ENCODE assay signal across 17 cellular contexts in the genomic region with DNA sequence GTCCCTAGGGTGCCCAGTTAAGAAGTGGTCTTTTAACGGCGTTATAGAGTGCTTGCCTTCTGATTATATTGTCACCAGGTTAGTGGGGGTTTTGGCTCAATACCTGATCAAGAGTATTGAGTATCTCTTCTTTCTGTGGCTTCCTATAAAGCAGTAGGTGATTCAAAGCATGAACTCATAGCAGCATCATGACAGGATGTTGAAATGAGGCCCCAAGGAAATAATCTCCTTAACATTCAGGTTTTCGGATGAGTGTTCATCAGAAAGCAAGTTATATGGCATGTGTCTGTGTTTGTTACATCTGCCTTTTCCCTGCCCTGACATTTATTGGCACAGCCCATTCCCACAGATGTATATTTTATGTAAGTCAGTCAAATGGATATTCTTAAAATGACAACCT.
A peak's percentile ranks its signal among the peaks of the same experiment; 100 is the strongest.
DNase-seq lines count a peak whose midpoint lies in the region; ATAC-seq, FAIRE-seq and TF ChIP-seq lines count a peak whose summit lies in the region.
"Had no signal": no experiment of that assay in that cellular context is flagged by ENCODE, and none has a peak within 500 bp of the region (broad histone marks: within the 10 kb centered on the region; RNA-seq: fewer than 3 reads in every experiment).

No MANE protein-coding gene starts in this region.

- no peaks in the 10 kb centered on the region for H3K27me3 Mint-ChIP-seq in MCF 10A (ENCODE audit: insufficient read depth, unreplicated experiment)
- H3K27me3 Mint-ChIP-seq in progenitor cell of endocrine pancreas, result no peaks in the 10 kb centered on the region

- no peak overlapping the region for H3K4me3 ChIP-seq in mammary epithelial cell (replicated peaks in 1 of 3; ENCODE audit: insufficient read depth in 1 of 3, low read depth in 2 of 3, low read length in 3 of 3)
- H3K4me3 ChIP-seq in bronchial epithelial cell (ENCODE audit: low read depth, low read length), result no peak overlapping the region
- H3K4me3 ChIP-seq: A549 had no signal

- no peaks in the 10 kb centered on the region for H3K27me3 ChIP-seq in mammary epithelial cell (ENCODE audit: insufficient read depth, low read length)
- H3K27me3 ChIP-seq in bronchial epithelial cell (ENCODE audit: control insufficient read depth, insufficient read depth, low read length), result no peaks in the 10 kb centered on the region

- H3K36me3 Mint-ChIP-seq in MCF 10A (ENCODE audit: insufficient read depth, unreplicated experiment) (no peaks in the 10 kb centered on the region), progenitor cell of endocrine pancreas (ENCODE audit: insufficient read depth) (peaks cover 5% of the 10 kb centered on the region)
- H3K36me3 Mint-ChIP-seq in stimulated activated effector memory CD8-positive, alpha-beta T cell treated with anti-CD3 and anti-CD28 coated beads, Interleukin-12 subunit alpha, Interleukin-12 subunit beta, amount 100 ng/mL, for 72 hours, result no peaks in the 10 kb centered on the region

- H3K4me1 Mint-ChIP-seq in MCF 10A (ENCODE audit: insufficient read depth, unreplicated experiment) (no peaks in the 10 kb centered on the region), progenitor cell of endocrine pancreas (ENCODE audit: low read depth) (peaks cover 2% of the 10 kb centered on the region)
- H3K4me1 Mint-ChIP-seq in stimulated activated effector memory CD8-positive, alpha-beta T cell treated with anti-CD3 and anti-CD28 coated beads, Interleukin-12 subunit alpha, Interleukin-12 subunit beta, amount 100 ng/mL, for 72 hours, result no peaks in the 10 kb centered on the region
- H3K4me1 Mint-ChIP-seq: CD14-positive monocyte had no signal

- peaks cover 3% of the 10 kb centered on the region for H3K79me2 ChIP-seq in mammary epithelial cell (ENCODE audit: insufficient read depth, low read length)

- peak; percentile 80 for ATAC-seq in stimulated activated effector memory CD8-positive, alpha-beta T cell treated with anti-CD3 and anti-CD28 coated beads, Interleukin-12 subunit alpha, Interleukin-12 subunit beta, amount 100 ng/mL, for 72 hours
- ATAC-seq: A549 had no signal

- no peak overlapping the region for H2AFZ ChIP-seq in mammary epithelial cell (ENCODE audit: low read depth, low read length)

- FAIRE-seq in bronchial epithelial cell (lab: Jason Lieb, UNC), result no peak
- FAIRE-seq: A549 had no signal

- BruUV-seq in mammary epithelial cell (replicated peaks; lab: Mats Ljungman, UMichigan), result no TSS peak
- no TSS peak for BruUV-seq in MCF 10A (replicated peaks; lab: Mats Ljungman, UMichigan)

- in situ Hi-C loops in mammary epithelial cell (cut with MboI; ENCODE audit: low sequenced_read_pairs in 2 of 2), result no loop called here

- intact Hi-C loops in mammary epithelial cell (cut with micrococcal nuclease) (no loop called here), MCF 10A (cut with micrococcal nuclease) (no loop called here)

- no peaks in the 10 kb centered on the region for H3K4me1 ChIP-seq in mammary epithelial cell (ENCODE audit: insufficient read depth, low read length)
- H3K4me1 ChIP-seq: A549, Caco-2 had no signal

- dilution Hi-C loops in mammary epithelial cell (cut with HindIII; ENCODE audit: low sequenced_read_pairs), result no loop called here

- no peaks in the 10 kb centered on the region for H3K9me3 Mint-ChIP-seq in MCF 10A (ENCODE audit: unreplicated experiment)
- H3K9me3 Mint-ChIP-seq in stimulated activated effector memory CD8-positive, alpha-beta T cell treated with anti-CD3 and anti-CD28 coated beads, Interleukin-12 subunit alpha, Interleukin-12 subunit beta, amount 100 ng/mL, for 72 hours, result no peaks in the 10 kb centered on the region
- H3K9me3 Mint-ChIP-seq in progenitor cell of endocrine pancreas (ENCODE audit: low read depth), result peaks cover 12% of the 10 kb centered on the region
- H3K9me3 Mint-ChIP-seq: CD8-positive, alpha-beta memory T cell; HFFc6 had no signal

- CTCF ChIA-PET in mammary epithelial cell (lab: Charles Lee; ENCODE audit: low non-redundant PET), result no interaction called here
- CTCF ChIA-PET in MCF 10A (lab: Yijun Ruan, JAX), result no interaction called here

- peak; percentile 13 for DNase-seq in mammary epithelial cell
- no peak for DNase-seq in MCF 10A (ENCODE audit: unreplicated experiment)
- peak; percentile 19 for DNase-seq in HT1080 (ENCODE audit: low read depth)
- peak; percentile 50 for DNase-seq in bronchial epithelial cell (ENCODE audit: low read depth)
- no peak for DNase-seq in stimulated activated effector memory CD8-positive, alpha-beta T cell treated with anti-CD3 and anti-CD28 coated beads, Interleukin-12 subunit alpha, Interleukin-12 subunit beta, amount 100 ng/mL, for 72 hours (ENCODE audit: low spot score in 2 of 2)
- no peak for DNase-seq in NCI-H2171 (lab: John Stamatoyannopoulos, UW)
- no peak for DNase-seq in progenitor cell of endocrine pancreas (ENCODE audit: low spot score, unreplicated experiment)
- DNase-seq: Caco-2; CD8-positive, alpha-beta memory T cell; DND-41; GF-D8; HCEC 1CT; HFFc6; IMR-90 had no signal

- 63% methylated on average over 3 of the region's 3 CpGs for WGBS in mammary epithelial cell (ENCODE audit: low coverage, missing lambda C conversion rate)

- H3K36me3 ChIP-seq in mammary epithelial cell (ENCODE audit: insufficient read depth, low read length) (no peaks in the 10 kb centered on the region), bronchial epithelial cell (ENCODE audit: control insufficient read depth, insufficient read depth, low read length) (no peaks in the 10 kb centered on the region)

- POLR2A ChIA-PET in MCF 10A (lab: Yijun Ruan, JAX), result no interaction called here

- H3K9ac ChIP-seq in mammary epithelial cell (ENCODE audit: insufficient read depth, low read length), result no peak overlapping the region

- H3K27ac Mint-ChIP-seq in MCF 10A (ENCODE audit: low read depth, unreplicated experiment), result no peak overlapping the region
- no peak overlapping the region for H3K27ac Mint-ChIP-seq in stimulated activated effector memory CD8-positive, alpha-beta T cell treated with anti-CD3 and anti-CD28 coated beads, Interleukin-12 subunit alpha, Interleukin-12 subunit beta, amount 100 ng/mL, for 72 hours
- no peak overlapping the region for H3K27ac Mint-ChIP-seq in progenitor cell of endocrine pancreas
- H3K27ac Mint-ChIP-seq: HFFc6 had no signal

- no peak for TF ChIP-seq CTCF in mammary epithelial cell (conservative IDR thresholded peaks at IDR 0.05 in 1 of 2, IDR thresholded peaks at IDR 0.05 in 1 of 2; ENCODE audit: extremely low read depth in 1 of 2, insufficient read depth in 1 of 2, low read depth in 1 of 2, low read length in 2 of 2)
- TF ChIP-seq CTCF in MCF 10A (IDR thresholded peaks at IDR 0.05; ENCODE audit: unreplicated experiment), result no peak
- TF ChIP-seq CTCF in bronchial epithelial cell (IDR thresholded peaks at IDR 0.05; ENCODE audit: insufficient read depth, low read length, severe bottlenecking), result no peak
- TF ChIP-seq CTCF in progenitor cell of endocrine pancreas (IDR thresholded peaks at IDR 0.05; ENCODE audit: unreplicated experiment), result no peak

- H3K9me3 ChIP-seq in mammary epithelial cell (replicated peaks; ENCODE audit: insufficient read depth, low read length), result no peaks in the 10 kb centered on the region
- H3K9me3 ChIP-seq: A549, Caco-2 had no signal

- H4K20me1 ChIP-seq in mammary epithelial cell (ENCODE audit: insufficient read depth, low read length), result no peaks in the 10 kb centered on the region

- H3K4me3 Mint-ChIP-seq in MCF 10A (ENCODE audit: unreplicated experiment), result no peak overlapping the region
- no peak overlapping the region for H3K4me3 Mint-ChIP-seq in stimulated activated effector memory CD8-positive, alpha-beta T cell treated with anti-CD3 and anti-CD28 coated beads, Interleukin-12 subunit alpha, Interleukin-12 subunit beta, amount 100 ng/mL, for 72 hours
- H3K4me3 Mint-ChIP-seq in progenitor cell of endocrine pancreas (ENCODE audit: low read depth), result no peak overlapping the region
- H3K4me3 Mint-ChIP-seq: CD14-positive monocyte; CD8-positive, alpha-beta memory T cell; HFFc6 had no signal

- H3K27ac ChIP-seq in mammary epithelial cell (ENCODE audit: insufficient read depth, low read depth, low read length), result no peak overlapping the region
- H3K27ac ChIP-seq: A549, HL-60 had no signal

- no peak overlapping the region for H3K4me2 ChIP-seq in mammary epithelial cell (ENCODE audit: insufficient read depth, low read depth, low read length)
- H3K4me2 ChIP-seq: A549 had no signal

Comparison
In these comparisons a context has a peak if more than half of its experiments do, and no peak if none do; other contexts are left out.
1. DNase-seq: peak in mammary epithelial cell (single experiment), HT1080 (single experiment) and bronchial epithelial cell (single experiment); none in MCF 10A (single experiment), stimulated activated effector memory CD8-positive, alpha-beta T cell treated with anti-CD3 and anti-CD28 coated beads, Interleukin-12 subunit alpha, Interleukin-12 subunit beta, amount 100 ng/mL, for 72 hours (0 of 2), NCI-H2171 (single experiment) and progenitor cell of endocrine pancreas (single experiment).